29 cellular contexts compared by ENCODE assay signal in the genomic region with DNA sequence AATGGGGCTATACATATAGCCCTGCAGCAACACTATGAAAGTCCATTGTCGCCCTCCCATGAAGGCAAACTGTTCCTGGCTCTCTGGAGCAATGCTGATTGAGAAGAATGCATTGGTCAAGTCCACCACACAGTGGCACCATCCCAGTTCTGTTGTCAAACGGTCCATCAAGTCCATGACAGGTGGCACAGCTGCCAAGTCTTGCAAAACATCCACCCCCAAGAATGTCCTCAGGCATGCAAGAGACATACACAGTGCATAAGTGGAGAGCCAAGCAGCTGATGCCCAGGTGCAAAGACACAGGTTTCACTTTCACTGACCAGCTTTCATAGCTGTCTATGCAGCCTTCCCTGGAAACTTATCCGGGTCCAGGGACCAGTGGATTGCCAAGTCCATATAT.
"Had no signal": no experiment of that assay in that cellular context is flagged by ENCODE, and none has a peak within 500 bp of the region (broad histone marks: within the 10 kb centered on the region; RNA-seq: fewer than 3 reads in every experiment).

No MANE protein-coding gene starts in this region.

- H3K4me1 Mint-ChIP-seq: activated CD4-positive, alpha-beta T cell treated with anti-CD3 and anti-CD28 coated beads, Interleukin-2, amount 10 ng/mL, durations not matched to agents 24 days and 14 days; activated naive CD8-positive, alpha-beta T cell treated with anti-CD3 and anti-CD28 coated beads for 36 hours; activated T-helper 17 cell treated with anti-CD3 and anti-CD28 coated beads, Interleukin-2, amount 50 U/mL, for 72 hours; central memory CD8-positive, alpha-beta T cell had no signal

- H3K9me3 ChIP-seq: SJCRH30 had no signal

- H3K4me3 Mint-ChIP-seq: activated CD4-positive, alpha-beta T cell treated with anti-CD3 and anti-CD28 coated beads, Interleukin-2, amount 10 ng/mL, durations not matched to agents 24 days and 14 days; activated CD8-positive, alpha-beta T cell treated with anti-CD3 and anti-CD28 coated beads for 36 hours; activated naive CD8-positive, alpha-beta T cell treated with anti-CD3 and anti-CD28 coated beads for 36 hours; activated T-cell treated with anti-CD3 and anti-CD28 coated beads, Interleukin-2, amount 50 U/mL, for 72 hours; activated T-helper 17 cell treated with anti-CD3 and anti-CD28 coated beads, Interleukin-2, amount 50 U/mL, for 72 hours; central memory CD8-positive, alpha-beta T cell had no signal

- H3K27ac ChIP-seq: body of pancreas, SJCRH30, SK-N-MC had no signal

- H3K27me3 ChIP-seq: body of pancreas, SJCRH30 had no signal

- H3K27me3 Mint-ChIP-seq: activated CD4-positive, alpha-beta T cell treated with anti-CD3 and anti-CD28 coated beads, Interleukin-2, amount 10 ng/mL, durations not matched to agents 24 days and 14 days; activated naive CD8-positive, alpha-beta T cell treated with anti-CD3 and anti-CD28 coated beads for 36 hours; activated T-helper 17 cell treated with anti-CD3 and anti-CD28 coated beads, Interleukin-2, amount 50 U/mL, for 72 hours had no signal

- DNase-seq: activated CD4-positive, alpha-beta T cell treated with anti-CD3 and anti-CD28 coated beads, Interleukin-2, amount 10 ng/mL, durations not matched to agents 24 days and 14 days; activated CD4-positive, alpha-beta T cell treated with anti-CD3 and anti-CD28 coated beads, Interleukin-2, amount 50 U/mL, for 4 hours; activated CD8-positive, alpha-beta T cell treated with anti-CD3 and anti-CD28 coated beads for 36 hours; activated effector memory CD4-positive, alpha-beta T cell treated with anti-CD3 and anti-CD28 coated beads, Interleukin-2, amount 50 U/mL, for 16 hours; activated naive CD4-positive, alpha-beta T cell; activated naive CD4-positive, alpha-beta T cell treated with anti-CD3 and anti-CD28 coated beads, Interleukin-2, amount 50 U/mL, for 16 hours; activated naive CD8-positive, alpha-beta T cell treated with anti-CD3 and anti-CD28 coated beads for 36 hours; activated T-cell treated with anti-CD3 and anti-CD28 coated beads, Interleukin-2, amount 50 U/mL, for 1 hour; activated T-cell treated with anti-CD3 and anti-CD28 coated beads, Interleukin-2, amount 50 U/mL, for 72 hours; amygdala; body of pancreas; MM.1S; NCI-H1092 treated with DMSO at 0.1 percent for 48 hours; NCI-H1417; NCI-H146; NCI-H187; NCI-H2029 treated with DMSO at 0.1 percent for 48 hours; NCI-H2107; NCI-H2171; NCI-H510A; NCI-H526; NCI-H748 treated with DMSO at 0.1 percent for 48 hours; NK-92 treated with Interleukin-12 subunit alpha and Interleukin-12 subunit beta, amount 100 ng/mL, for 24 hours; SHP77; SJCRH30; T1000 had no signal

- H3K27ac Mint-ChIP-seq: activated CD4-positive, alpha-beta T cell treated with anti-CD3 and anti-CD28 coated beads, Interleukin-2, amount 10 ng/mL, durations not matched to agents 24 days and 14 days; activated CD8-positive, alpha-beta T cell treated with anti-CD3 and anti-CD28 coated beads for 36 hours; activated naive CD8-positive, alpha-beta T cell treated with anti-CD3 and anti-CD28 coated beads for 36 hours; activated T-cell treated with anti-CD3 and anti-CD28 coated beads, Interleukin-2, amount 50 U/mL, for 72 hours; activated T-helper 17 cell treated with anti-CD3 and anti-CD28 coated beads, Interleukin-2, amount 50 U/mL, for 72 hours had no signal

- ATAC-seq: activated CD8-positive, alpha-beta T cell treated with anti-CD3 and anti-CD28 coated beads for 36 hours; activated T-cell treated with anti-CD3 and anti-CD28 coated beads, Interleukin-2, amount 50 U/mL, for 72 hours; activated T-helper 17 cell treated with anti-CD3 and anti-CD28 coated beads, Interleukin-2, amount 50 U/mL, for 72 hours; body of pancreas had no signal
